ENCODE assay signal across 8 cellular contexts in genomic region chr16:67158637-67159600, GRCh38. TPM values are rescaled to one million over a fixed set of nuclear protein-coding genes. Genes with fewer than 3 reads are reported as not detected.
DNase-seq lines count a peak whose midpoint lies in the region; ATAC-seq lines count a peak whose summit lies in the region.

No MANE protein-coding gene starts in this region.

- peaks cover 100% of the 10 kb centered on the region for H3K27me3 ChIP-seq in iPS-18a (ENCODE audit: control insufficient read depth, insufficient read depth, low read length)

- peaks cover 5 to 37% of the 10 kb centered on the region in 2 donors for H3K36me3 Mint-ChIP-seq in activated naive CD4-positive, alpha-beta T cell treated with anti-CD3 and anti-CD28 coated beads, Interleukin-2, amount 50 U/mL, for 72 hours

- no peaks in the 10 kb centered on the region for H3K9me3 ChIP-seq in iPS-18a (ENCODE audit: control insufficient read depth, low read depth, low read length)

- ATAC-seq in HG02884 (IDR thresholded peaks at IDR 0.05; ENCODE audit: unreplicated experiment) = peak; percentile 28
- peak; percentile 57 to 61 for ATAC-seq in activated naive CD4-positive, alpha-beta T cell treated with anti-CD3 and anti-CD28 coated beads, Interleukin-2, amount 50 U/mL, for 72 hours

- no peak overlapping the region for H3K27ac ChIP-seq in iPS-18a (ENCODE audit: low read length)

- H3K27ac Mint-ChIP-seq in activated naive CD4-positive, alpha-beta T cell treated with anti-CD3 and anti-CD28 coated beads, Interleukin-2, amount 50 U/mL, for 72 hours = peak overlapping the region; percentile 90 to 93

- DNase-seq in NCI-H1436 (lab: John Stamatoyannopoulos, UW) (peak; percentile 15), NCI-H1436 treated with DMSO at 0.1 percent for 48 hours (lab: John Stamatoyannopoulos, UW) (no peak), RPMI8226 (peak; percentile 96), NCI-H1105 treated with DMSO at 0.1 percent for 48 hours (lab: John Stamatoyannopoulos, UW) (no peak)
- DNase-seq in activated naive CD4-positive, alpha-beta T cell treated with anti-CD3 and anti-CD28 coated beads, Interleukin-2, amount 50 U/mL, for 72 hours (ENCODE audit: low spot score in 2 of 2) = peak; percentile 88
- peak; percentile 76 to 81 for DNase-seq in stimulated activated CD4-positive, alpha-beta T cell treated with anti-CD3 and anti-CD28 coated beads, Interleukin-2, amount 100 ng/mL, for 24 hours

- peaks cover 3% of the 10 kb centered on the region for H3K4me1 ChIP-seq in iPS-18a (ENCODE audit: control insufficient read depth, low read depth, low read length)

- no peaks in the 10 kb centered on the region for H3K9me3 Mint-ChIP-seq in activated naive CD4-positive, alpha-beta T cell treated with anti-CD3 and anti-CD28 coated beads, Interleukin-2, amount 50 U/mL, for 72 hours

- H3K36me3 ChIP-seq in iPS-18a (ENCODE audit: control insufficient read depth, low read depth, low read length) = no peaks in the 10 kb centered on the region

- H3K9ac ChIP-seq in iPS-18a (ENCODE audit: low read length) = no peak overlapping the region

- H3K4me3 ChIP-seq in iPS-18a (ENCODE audit: low read length) = peak overlapping the region; percentile 54

RNA-seq across cellular contexts. Expression of gene TRADD, which starts 0.8 kb away (rescaled TPM):
- 10 to 100 TPM; 15.7 to 43.5 TPM for total RNA-seq in activated naive CD4-positive, alpha-beta T cell treated with anti-CD3 and anti-CD28 coated beads, Interleukin-2, amount 50 U/mL, for 72 hours

RNA-seq across cellular contexts. Expression of gene FBXL8, which starts 0.8 kb away (rescaled TPM):
- 10 to 100 TPM; 27.9 to 38.7 TPM for total RNA-seq in activated naive CD4-positive, alpha-beta T cell treated with anti-CD3 and anti-CD28 coated beads, Interleukin-2, amount 50 U/mL, for 72 hours

RNA-seq across cellular contexts. Expression of gene HSF4, which starts 5.6 kb away (rescaled TPM):
- total RNA-seq in activated naive CD4-positive, alpha-beta T cell treated with anti-CD3 and anti-CD28 coated beads, Interleukin-2, amount 50 U/mL, for 72 hours = 10 to 100 TPM; 26.0 to 58.8 TPM

RNA-seq across cellular contexts. Expression of gene B3GNT9, which starts 8.1 kb away (rescaled TPM):
- 1 to 10 TPM; 3.2 to 4.7 TPM for total RNA-seq in activated naive CD4-positive, alpha-beta T cell treated with anti-CD3 and anti-CD28 coated beads, Interleukin-2, amount 50 U/mL, for 72 hours

RNA-seq across cellular contexts. Expression of gene NOL3, which starts 11.4 kb away (rescaled TPM):
- total RNA-seq in activated naive CD4-positive, alpha-beta T cell treated with anti-CD3 and anti-CD28 coated beads, Interleukin-2, amount 50 U/mL, for 72 hours = 10 to 100 TPM in 1 of 2 donors, 1 to 10 TPM in 1; 9.2 to 43.4 TPM

Comparison
In these comparisons a context has a peak if more than half of its experiments do, and no peak if none do; other contexts are left out.
1. DNase-seq: peak in NCI-H1436 (single experiment), RPMI8226 (single experiment), activated naive CD4-positive, alpha-beta T cell treated with anti-CD3 and anti-CD28 coated beads, Interleukin-2, amount 50 U/mL, for 72 hours (2 of 2) and stimulated activated CD4-positive, alpha-beta T cell treated with anti-CD3 and anti-CD28 coated beads, Interleukin-2, amount 100 ng/mL, for 24 hours (2 of 2); none in NCI-H1436 treated with DMSO at 0.1 percent for 48 hours (single experiment) and NCI-H1105 treated with DMSO at 0.1 percent for 48 hours (single experiment).